In the genomic region with DNA sequence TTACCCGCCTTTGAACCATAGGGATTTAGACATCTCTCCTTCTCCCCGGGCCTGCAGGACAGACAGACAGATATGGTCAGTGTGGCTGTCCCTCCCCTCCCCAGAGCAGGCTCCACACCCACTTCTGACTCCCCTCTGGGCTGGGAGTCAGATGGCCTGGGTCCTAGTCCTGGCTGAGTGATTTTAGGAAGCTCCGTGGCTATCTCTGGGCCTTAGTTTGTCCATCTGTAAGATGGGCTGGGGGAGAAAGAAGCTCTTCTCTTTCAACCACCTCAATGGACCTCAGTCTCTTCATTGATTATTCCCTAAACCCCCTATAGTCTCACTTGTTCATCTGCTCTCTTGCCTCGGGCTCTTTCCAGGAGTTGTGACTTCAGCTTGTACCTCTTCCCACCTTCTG, we compare ENCODE assay signal across 2 cellular contexts.
A peak's percentile ranks its signal among the peaks of the same experiment; 100 is the strongest.
TF ChIP-seq lines count a peak whose summit lies in the region.

No MANE protein-coding gene starts in this region.

TF ChIP-seq in WTC11, 78 proteins besides CTCF, POLR2A, EP300 and RAD21:
- no peak for TF ChIP-seq RORB (CRISPR knock-in tag; IDR thresholded peaks at IDR 0.05)
- TF ChIP-seq, protein P1, sequence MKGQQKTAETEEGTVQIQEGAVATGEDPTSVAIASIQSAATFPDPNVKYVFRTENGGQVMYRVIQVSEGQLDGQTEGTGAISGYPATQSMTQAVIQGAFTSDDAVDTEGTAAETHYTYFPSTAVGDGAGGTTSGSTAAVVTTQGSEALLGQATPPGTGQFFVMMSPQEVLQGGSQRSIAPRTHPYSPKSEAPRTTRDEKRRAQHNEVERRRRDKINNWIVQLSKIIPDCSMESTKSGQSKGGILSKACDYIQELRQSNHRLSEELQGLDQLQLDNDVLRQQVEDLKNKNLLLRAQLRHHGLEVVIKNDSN (CRISPR knock-in tag; IDR thresholded peaks at IDR 0.05), result no peak
- TF ChIP-seq, protein P2, sequence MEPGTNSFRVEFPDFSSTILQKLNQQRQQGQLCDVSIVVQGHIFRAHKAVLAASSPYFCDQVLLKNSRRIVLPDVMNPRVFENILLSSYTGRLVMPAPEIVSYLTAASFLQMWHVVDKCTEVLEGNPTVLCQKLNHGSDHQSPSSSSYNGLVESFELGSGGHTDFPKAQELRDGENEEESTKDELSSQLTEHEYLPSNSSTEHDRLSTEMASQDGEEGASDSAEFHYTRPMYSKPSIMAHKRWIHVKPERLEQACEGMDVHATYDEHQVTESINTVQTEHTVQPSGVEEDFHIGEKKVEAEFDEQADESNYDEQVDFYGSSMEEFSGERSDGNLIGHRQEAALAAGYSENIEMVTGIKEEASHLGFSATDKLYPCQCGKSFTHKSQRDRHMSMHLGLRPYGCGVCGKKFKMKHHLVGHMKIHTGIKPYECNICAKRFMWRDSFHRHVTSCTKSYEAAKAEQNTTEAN (CRISPR knock-in tag; IDR thresholded peaks at IDR 0.05), result no peak
- TF ChIP-seq ZNF396 (CRISPR knock-in tag; IDR thresholded peaks at IDR 0.05; ENCODE audit: borderline replicate concordance), result no peak
- TF ChIP-seq TCF7 (CRISPR knock-in tag; IDR thresholded peaks at IDR 0.05; ENCODE audit: low read depth), result no peak
- no peak for TF ChIP-seq MYBL2 (CRISPR knock-in tag; IDR thresholded peaks at IDR 0.05)
- TF ChIP-seq NR1H2 (CRISPR knock-in tag; IDR thresholded peaks at IDR 0.05), result no peak
- no peak for TF ChIP-seq ELF4 (CRISPR knock-in tag; IDR thresholded peaks at IDR 0.05; ENCODE audit: low read depth)
- no peak for TF ChIP-seq ZNF263 (CRISPR knock-in tag; IDR thresholded peaks at IDR 0.05; ENCODE audit: low read depth)
- TF ChIP-seq, protein P3, sequence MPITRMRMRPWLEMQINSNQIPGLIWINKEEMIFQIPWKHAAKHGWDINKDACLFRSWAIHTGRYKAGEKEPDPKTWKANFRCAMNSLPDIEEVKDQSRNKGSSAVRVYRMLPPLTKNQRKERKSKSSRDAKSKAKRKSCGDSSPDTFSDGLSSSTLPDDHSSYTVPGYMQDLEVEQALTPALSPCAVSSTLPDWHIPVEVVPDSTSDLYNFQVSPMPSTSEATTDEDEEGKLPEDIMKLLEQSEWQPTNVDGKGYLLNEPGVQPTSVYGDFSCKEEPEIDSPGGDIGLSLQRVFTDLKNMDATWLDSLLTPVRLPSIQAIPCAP (CRISPR knock-in tag; IDR thresholded peaks at IDR 0.05), result no peak
- TF ChIP-seq ZNF219 (CRISPR knock-in tag; IDR thresholded peaks at IDR 0.05; ENCODE audit: borderline replicate concordance), result no peak
- TF ChIP-seq, protein P4, sequence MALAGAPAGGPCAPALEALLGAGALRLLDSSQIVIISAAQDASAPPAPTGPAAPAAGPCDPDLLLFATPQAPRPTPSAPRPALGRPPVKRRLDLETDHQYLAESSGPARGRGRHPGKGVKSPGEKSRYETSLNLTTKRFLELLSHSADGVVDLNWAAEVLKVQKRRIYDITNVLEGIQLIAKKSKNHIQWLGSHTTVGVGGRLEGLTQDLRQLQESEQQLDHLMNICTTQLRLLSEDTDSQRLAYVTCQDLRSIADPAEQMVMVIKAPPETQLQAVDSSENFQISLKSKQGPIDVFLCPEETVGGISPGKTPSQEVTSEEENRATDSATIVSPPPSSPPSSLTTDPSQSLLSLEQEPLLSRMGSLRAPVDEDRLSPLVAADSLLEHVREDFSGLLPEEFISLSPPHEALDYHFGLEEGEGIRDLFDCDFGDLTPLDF (CRISPR knock-in tag; IDR thresholded peaks at IDR 0.05), result no peak
- TF ChIP-seq, protein P5, sequence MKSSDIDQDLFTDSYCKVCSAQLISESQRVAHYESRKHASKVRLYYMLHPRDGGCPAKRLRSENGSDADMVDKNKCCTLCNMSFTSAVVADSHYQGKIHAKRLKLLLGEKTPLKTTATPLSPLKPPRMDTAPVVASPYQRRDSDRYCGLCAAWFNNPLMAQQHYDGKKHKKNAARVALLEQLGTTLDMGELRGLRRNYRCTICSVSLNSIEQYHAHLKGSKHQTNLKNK (CRISPR knock-in tag; IDR thresholded peaks at IDR 0.05), result no peak
- TF ChIP-seq, protein P6, sequence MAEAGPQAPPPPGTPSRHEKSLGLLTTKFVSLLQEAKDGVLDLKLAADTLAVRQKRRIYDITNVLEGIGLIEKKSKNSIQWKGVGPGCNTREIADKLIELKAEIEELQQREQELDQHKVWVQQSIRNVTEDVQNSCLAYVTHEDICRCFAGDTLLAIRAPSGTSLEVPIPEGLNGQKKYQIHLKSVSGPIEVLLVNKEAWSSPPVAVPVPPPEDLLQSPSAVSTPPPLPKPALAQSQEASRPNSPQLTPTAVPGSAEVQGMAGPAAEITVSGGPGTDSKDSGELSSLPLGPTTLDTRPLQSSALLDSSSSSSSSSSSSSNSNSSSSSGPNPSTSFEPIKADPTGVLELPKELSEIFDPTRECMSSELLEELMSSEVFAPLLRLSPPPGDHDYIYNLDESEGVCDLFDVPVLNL (CRISPR knock-in tag; IDR thresholded peaks at IDR 0.05; ENCODE audit: borderline replicate concordance, low read depth), result no peak
- TF ChIP-seq, protein P7, sequence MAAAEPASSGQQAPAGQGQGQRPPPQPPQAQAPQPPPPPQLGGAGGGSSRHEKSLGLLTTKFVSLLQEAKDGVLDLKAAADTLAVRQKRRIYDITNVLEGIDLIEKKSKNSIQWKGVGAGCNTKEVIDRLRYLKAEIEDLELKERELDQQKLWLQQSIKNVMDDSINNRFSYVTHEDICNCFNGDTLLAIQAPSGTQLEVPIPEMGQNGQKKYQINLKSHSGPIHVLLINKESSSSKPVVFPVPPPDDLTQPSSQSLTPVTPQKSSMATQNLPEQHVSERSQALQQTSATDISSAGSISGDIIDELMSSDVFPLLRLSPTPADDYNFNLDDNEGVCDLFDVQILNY (CRISPR knock-in tag; IDR thresholded peaks at IDR 0.05), result no peak
- TF ChIP-seq, protein P8, sequence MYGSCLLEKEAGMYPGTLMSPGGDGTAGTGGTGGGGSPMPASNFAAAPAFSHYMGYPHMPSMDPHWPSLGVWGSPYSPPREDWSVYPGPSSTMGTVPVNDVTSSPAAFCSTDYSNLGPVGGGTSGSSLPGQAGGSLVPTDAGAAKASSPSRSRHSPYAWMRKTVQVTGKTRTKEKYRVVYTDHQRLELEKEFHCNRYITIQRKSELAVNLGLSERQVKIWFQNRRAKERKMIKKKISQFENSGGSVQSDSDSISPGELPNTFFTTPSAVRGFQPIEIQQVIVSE (CRISPR knock-in tag; IDR thresholded peaks at IDR 0.05; ENCODE audit: borderline replicate concordance), result no peak
- no peak for TF ChIP-seq ZNF121 (CRISPR knock-in tag; IDR thresholded peaks at IDR 0.05)
- TF ChIP-seq ZNF138 (CRISPR knock-in tag; conservative IDR thresholded peaks at IDR 0.05), result no peak
TF ChIP-seq in WTC11: peak in this region for 0.

TF ChIP-seq in K562, 482 proteins besides CTCF, POLR2A, EP300 and RAD21:
- TF ChIP-seq TOE1 (IDR thresholded peaks at IDR 0.05; ENCODE audit: borderline replicate concordance) (no peak), TOE1 (CRISPR knock-in tag; IDR thresholded peaks at IDR 0.05; ENCODE audit: borderline replicate concordance, low read depth) (no peak), DMBX1 (CRISPR knock-in tag; IDR thresholded peaks at IDR 0.05; ENCODE audit: borderline replicate concordance) (no peak), ADNP (tag; IDR thresholded peaks at IDR 0.05) (0 out of 2 replicates have a peak, but pooled peaks have one; percentile 16), CBFA2T3 (IDR thresholded peaks at IDR 0.05) (no peak), CBX1 (IDR thresholded peaks at IDR 0.05; ENCODE audit: low read depth) (no peak), SUPT5H (IDR thresholded peaks at IDR 0.05) (no peak), RBM25 (IDR thresholded peaks at IDR 0.05; ENCODE audit: low read depth, low read length, severe bottlenecking) (peak; percentile 66), KDM1A (IDR thresholded peaks at IDR 0.05) (0 out of 4 replicates have a peak, but pooled peaks have one; percentile 3 to 4), SMAD4 (CRISPR knock-in tag; conservative IDR thresholded peaks at IDR 0.05) (no peak)
